ENCODE assay signal across 8 cellular contexts in the genomic region with DNA sequence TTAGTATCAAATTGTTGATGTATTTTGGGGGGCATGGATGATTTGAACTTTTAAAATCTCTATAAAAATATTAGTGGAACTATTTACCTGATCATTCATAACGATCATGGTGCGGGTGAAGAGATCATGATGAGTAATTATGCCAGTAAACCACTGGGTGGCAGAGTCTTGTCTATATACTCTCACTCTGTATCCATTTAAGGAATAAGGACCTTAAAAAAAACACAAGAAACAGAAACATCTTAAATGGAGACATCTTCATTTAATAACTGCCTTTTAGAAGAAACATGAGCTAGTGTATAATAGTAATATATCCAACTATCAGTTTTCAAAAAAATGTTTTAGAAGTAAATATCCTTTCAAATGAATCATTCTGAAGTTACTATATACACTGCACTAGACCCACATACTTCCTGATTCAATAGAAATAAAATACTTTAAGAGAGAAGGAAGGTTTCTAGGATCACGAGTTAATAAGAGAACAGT.
A peak's percentile ranks its signal among the peaks of the same experiment; 100 is the strongest.
DNase-seq lines count a peak whose midpoint lies in the region; ATAC-seq and TF ChIP-seq lines count a peak whose summit lies in the region.

No MANE protein-coding gene starts in this region.

- ATAC-seq in GM18861 (IDR thresholded peaks at IDR 0.05; ENCODE audit: unreplicated experiment) (peak; percentile 71), HG03039 (IDR thresholded peaks at IDR 0.05; ENCODE audit: unreplicated experiment) (peak; percentile 67)
- ATAC-seq in stimulated activated naive CD8-positive, alpha-beta T cell treated with anti-CD3 and anti-CD28 coated beads, Interleukin-15, Interleukin-2, amounts not matched to agents 100 U/mL and 50 U/mL, for 24 hours, result peak; percentile 86

- H3K27me3 ChIP-seq in hepatocyte, result no peaks in the 10 kb centered on the region

- H3K79me2 ChIP-seq in hepatocyte, result peaks cover 64% of the 10 kb centered on the region

- H3K27ac ChIP-seq in hepatocyte, result peak overlapping the region; percentile 7

- no peaks in the 10 kb centered on the region for H3K9me2 ChIP-seq in hepatocyte (replicated peaks; ENCODE audit: insufficient read depth)

- H3K4me1 ChIP-seq in hepatocyte (ENCODE audit: insufficient read depth), result peaks cover 5% of the 10 kb centered on the region

- in situ Hi-C loops in Caki2 (cut with HindIII; ENCODE audit: low pct_unique_long_range_greater_than_20kb, low sequenced_read_pairs) (no loop called here), astrocyte of the cerebellum (cut with HindIII; ENCODE audit: low sequenced_read_pairs) (loop anchor here (25.0 kb wide), 1 partner anchor 395 kb away; no protein-coding TSS in a partner anchor)

- no peaks in the 10 kb centered on the region for H3K9me3 ChIP-seq in hepatocyte (ENCODE audit: low read depth)

- peaks cover 23% of the 10 kb centered on the region for H4K20me1 ChIP-seq in hepatocyte (ENCODE audit: insufficient read depth, poor library complexity, severe bottlenecking)

- no peaks in the 10 kb centered on the region for H3K36me3 ChIP-seq in hepatocyte (replicated peaks; ENCODE audit: insufficient read depth, low read depth)

- TF ChIP-seq CTCF in astrocyte of the cerebellum (IDR thresholded peaks at IDR 0.05; ENCODE audit: low read depth, low read length, missing control alignments), result peak; percentile 47
- TF ChIP-seq CTCF in hepatocyte (IDR thresholded peaks at IDR 0.05; ENCODE audit: poor library complexity), result peak; percentile 74

- DNase-seq in Caki2 (ENCODE audit: low read depth) (peak; percentile 52), NCI-H2227 treated with DMSO at 0.1 percent for 48 hours (lab: John Stamatoyannopoulos, UW) (peak; percentile 3), astrocyte of the cerebellum (ENCODE audit: low read depth) (peak; percentile 23), hepatocyte (ENCODE audit: low spot score) (peak; percentile 63), T1000 (lab: John Stamatoyannopoulos, UW) (no peak)
- no peak for DNase-seq in stimulated activated naive CD8-positive, alpha-beta T cell treated with anti-CD3 and anti-CD28 coated beads, Interleukin-15, Interleukin-2, amounts not matched to agents 100 U/mL and 50 U/mL, for 24 hours

- no peak overlapping the region for H3K4me2 ChIP-seq in hepatocyte

- H3K4me3 ChIP-seq in astrocyte of the cerebellum (ENCODE audit: low read depth, low read length) (no peak overlapping the region), hepatocyte (no peak overlapping the region)

- 36% methylated on average over 3 of the region's 3 CpGs for WGBS in hepatocyte (ENCODE audit: low lambda C conversion rate, missing lambda C conversion rate)

- H2AFZ ChIP-seq in hepatocyte, result no peak overlapping the region

Comparison
In these comparisons a context has a peak if more than half of its experiments do, and no peak if none do; other contexts are left out.
1. DNase-seq: peak in Caki2 (single experiment), NCI-H2227 treated with DMSO at 0.1 percent for 48 hours (single experiment), astrocyte of the cerebellum (single experiment) and hepatocyte (single experiment); none in stimulated activated naive CD8-positive, alpha-beta T cell treated with anti-CD3 and anti-CD28 coated beads, Interleukin-15, Interleukin-2, amounts not matched to agents 100 U/mL and 50 U/mL, for 24 hours (single experiment) and T1000 (single experiment).
2. Peak in every context shown above with its lines, with median percentiles within 50 percentile points of each other: ATAC-seq.